2 cellular contexts compared by ENCODE assay signal in genomic region chr21:29149771-29150425, GRCh38.
TF ChIP-seq lines count a peak whose summit lies in the region.

No MANE protein-coding gene starts in this region.

TF ChIP-seq in IMR-90, 13 proteins besides CTCF, POLR2A, EP300 and RAD21:
- TF ChIP-seq USF2 (IDR thresholded peaks at IDR 0.05; ENCODE audit: low read depth, low read length), result no peak
- no peak for TF ChIP-seq SMC3 (IDR thresholded peaks at IDR 0.05; ENCODE audit: low read depth, low read length)
- no peak for TF ChIP-seq MAZ (IDR thresholded peaks at IDR 0.05; ENCODE audit: borderline replicate concordance, low read depth, low read length)
- no peak for TF ChIP-seq MAFK (IDR thresholded peaks at IDR 0.05; ENCODE audit: low read depth, low read length)
- TF ChIP-seq CHD1 (IDR thresholded peaks at IDR 0.05; ENCODE audit: low read depth, low read length), result no peak
- no peak for TF ChIP-seq NFE2L2 (IDR thresholded peaks at IDR 0.05; ENCODE audit: low read depth, low read length)
- TF ChIP-seq CEBPB (IDR thresholded peaks at IDR 0.05; ENCODE audit: low read depth, low read length), result no peak
- TF ChIP-seq BHLHE40 (IDR thresholded peaks at IDR 0.05; ENCODE audit: low read depth, low read length), result no peak
- TF ChIP-seq MXI1 (IDR thresholded peaks at IDR 0.05; ENCODE audit: borderline replicate concordance, low read depth, low read length), result no peak
- no peak for TF ChIP-seq RFX5 (IDR thresholded peaks at IDR 0.05; ENCODE audit: low read depth, low read length)
- TF ChIP-seq FOS (IDR thresholded peaks at IDR 0.05; ENCODE audit: low read depth, low read length), result no peak
- TF ChIP-seq RCOR1 (IDR thresholded peaks at IDR 0.05; ENCODE audit: insufficient replicate concordance, low read length), result no peak
- TF ChIP-seq, protein P1, sequence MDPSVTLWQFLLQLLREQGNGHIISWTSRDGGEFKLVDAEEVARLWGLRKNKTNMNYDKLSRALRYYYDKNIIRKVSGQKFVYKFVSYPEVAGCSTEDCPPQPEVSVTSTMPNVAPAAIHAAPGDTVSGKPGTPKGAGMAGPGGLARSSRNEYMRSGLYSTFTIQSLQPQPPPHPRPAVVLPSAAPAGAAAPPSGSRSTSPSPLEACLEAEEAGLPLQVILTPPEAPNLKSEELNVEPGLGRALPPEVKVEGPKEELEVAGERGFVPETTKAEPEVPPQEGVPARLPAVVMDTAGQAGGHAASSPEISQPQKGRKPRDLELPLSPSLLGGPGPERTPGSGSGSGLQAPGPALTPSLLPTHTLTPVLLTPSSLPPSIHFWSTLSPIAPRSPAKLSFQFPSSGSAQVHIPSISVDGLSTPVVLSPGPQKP (IDR thresholded peaks at IDR 0.05; ENCODE audit: borderline replicate concordance, low read depth, low read length), result no peak
TF ChIP-seq in IMR-90: peak in this region for 0.

TF ChIP-seq in WTC11, 78 proteins besides CTCF, POLR2A, EP300 and RAD21:
- TF ChIP-seq NR3C1 (CRISPR knock-in tag; conservative IDR thresholded peaks at IDR 0.05; ENCODE audit: low read depth) (no peak), ARID4B (CRISPR knock-in tag; IDR thresholded peaks at IDR 0.05; ENCODE audit: borderline replicate concordance) (no peak), E2F1 (CRISPR knock-in tag; IDR thresholded peaks at IDR 0.05) (no peak), SMAD4 (CRISPR knock-in tag; IDR thresholded peaks at IDR 0.05) (no peak), FOXK1 (CRISPR knock-in tag; IDR thresholded peaks at IDR 0.05) (no peak), OVOL2 (CRISPR knock-in tag; IDR thresholded peaks at IDR 0.05; ENCODE audit: borderline replicate concordance) (no peak), ATF2 (CRISPR knock-in tag; IDR thresholded peaks at IDR 0.05; ENCODE audit: borderline replicate concordance, low read depth) (no peak), MLX (CRISPR knock-in tag; IDR thresholded peaks at IDR 0.05) (no peak), ZNF396 (CRISPR knock-in tag; IDR thresholded peaks at IDR 0.05; ENCODE audit: borderline replicate concordance) (no peak)
- TF ChIP-seq, protein P2, sequence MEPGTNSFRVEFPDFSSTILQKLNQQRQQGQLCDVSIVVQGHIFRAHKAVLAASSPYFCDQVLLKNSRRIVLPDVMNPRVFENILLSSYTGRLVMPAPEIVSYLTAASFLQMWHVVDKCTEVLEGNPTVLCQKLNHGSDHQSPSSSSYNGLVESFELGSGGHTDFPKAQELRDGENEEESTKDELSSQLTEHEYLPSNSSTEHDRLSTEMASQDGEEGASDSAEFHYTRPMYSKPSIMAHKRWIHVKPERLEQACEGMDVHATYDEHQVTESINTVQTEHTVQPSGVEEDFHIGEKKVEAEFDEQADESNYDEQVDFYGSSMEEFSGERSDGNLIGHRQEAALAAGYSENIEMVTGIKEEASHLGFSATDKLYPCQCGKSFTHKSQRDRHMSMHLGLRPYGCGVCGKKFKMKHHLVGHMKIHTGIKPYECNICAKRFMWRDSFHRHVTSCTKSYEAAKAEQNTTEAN (CRISPR knock-in tag; IDR thresholded peaks at IDR 0.05), result no peak
- TF ChIP-seq, protein P3, sequence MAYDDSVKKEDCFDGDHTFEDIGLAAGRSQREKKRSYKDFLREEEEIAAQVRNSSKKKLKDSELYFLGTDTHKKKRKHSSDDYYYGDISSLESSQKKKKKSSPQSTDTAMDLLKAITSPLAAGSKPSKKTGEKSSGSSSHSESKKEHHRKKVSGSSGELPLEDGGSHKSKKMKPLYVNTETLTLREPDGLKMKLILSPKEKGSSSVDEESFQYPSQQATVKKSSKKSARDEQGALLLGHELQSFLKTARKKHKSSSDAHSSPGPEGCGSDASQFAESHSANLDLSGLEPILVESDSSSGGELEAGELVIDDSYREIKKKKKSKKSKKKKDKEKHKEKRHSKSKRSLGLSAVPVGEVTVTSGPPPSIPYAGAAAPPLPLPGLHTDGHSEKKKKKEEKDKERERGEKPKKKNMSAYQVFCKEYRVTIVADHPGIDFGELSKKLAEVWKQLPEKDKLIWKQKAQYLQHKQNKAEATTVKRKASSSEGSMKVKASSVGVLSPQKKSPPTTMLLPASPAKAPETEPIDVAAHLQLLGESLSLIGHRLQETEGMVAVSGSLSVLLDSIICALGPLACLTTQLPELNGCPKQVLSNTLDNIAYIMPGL (CRISPR knock-in tag; IDR thresholded peaks at IDR 0.05), result no peak
- TF ChIP-seq, protein P4, sequence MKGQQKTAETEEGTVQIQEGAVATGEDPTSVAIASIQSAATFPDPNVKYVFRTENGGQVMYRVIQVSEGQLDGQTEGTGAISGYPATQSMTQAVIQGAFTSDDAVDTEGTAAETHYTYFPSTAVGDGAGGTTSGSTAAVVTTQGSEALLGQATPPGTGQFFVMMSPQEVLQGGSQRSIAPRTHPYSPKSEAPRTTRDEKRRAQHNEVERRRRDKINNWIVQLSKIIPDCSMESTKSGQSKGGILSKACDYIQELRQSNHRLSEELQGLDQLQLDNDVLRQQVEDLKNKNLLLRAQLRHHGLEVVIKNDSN (CRISPR knock-in tag; IDR thresholded peaks at IDR 0.05), result no peak
TF ChIP-seq in WTC11: peak in this region for 0.
